In the genomic region with DNA sequence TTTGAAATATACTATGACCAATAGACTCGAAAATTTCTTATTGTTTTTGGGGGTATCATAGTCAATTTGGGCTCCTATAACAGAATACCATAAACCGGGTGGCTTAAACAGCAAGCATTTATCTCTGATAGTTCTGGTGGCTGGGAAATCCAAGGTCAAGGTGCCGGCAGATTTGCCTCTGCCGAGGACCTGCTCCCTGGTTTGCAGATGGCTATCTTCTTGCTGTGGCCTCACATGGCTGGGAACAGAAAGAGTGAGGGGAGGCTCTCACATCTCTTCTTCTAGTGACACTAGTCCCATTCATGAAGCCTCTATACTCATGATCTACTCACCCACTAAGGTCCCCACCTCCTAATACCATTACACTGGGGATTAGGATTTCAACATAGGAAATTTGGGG, we compare ENCODE assay signal across 21 cellular contexts.
DNase-seq lines count a peak whose midpoint lies in the region; ATAC-seq lines count a peak whose summit lies in the region.
"Had no signal": no experiment of that assay in that cellular context is flagged by ENCODE, and none has a peak within 500 bp of the region (broad histone marks: within the 10 kb centered on the region; RNA-seq: fewer than 3 reads in every experiment).

No MANE protein-coding gene starts in this region.

- H3K9me3 Mint-ChIP-seq in activated T-cell treated with anti-CD3 and anti-CD28 coated beads, Interleukin-2, amount 50 U/mL, for 24 hours: peaks cover 13% of the 10 kb centered on the region
- peaks cover 6% of the 10 kb centered on the region for H3K9me3 Mint-ChIP-seq in activated T-cell treated with anti-CD3 and anti-CD28 coated beads, Interleukin-2, amount 50 U/mL, for 4 hours
- H3K9me3 Mint-ChIP-seq in CD4-positive, alpha-beta memory T cell: peaks cover 5 to 28% (median 24%) of the 10 kb centered on the region in 8 donors

- peaks cover 69% of the 10 kb centered on the region for H3K4me1 Mint-ChIP-seq in activated T-cell treated with anti-CD3 and anti-CD28 coated beads, Interleukin-2, amount 50 U/mL, for 24 hours (ENCODE audit: low read depth)
- H3K4me1 Mint-ChIP-seq in activated T-cell treated with anti-CD3 and anti-CD28 coated beads, Interleukin-2, amount 50 U/mL, for 4 hours (ENCODE audit: low read depth): peaks cover 44% of the 10 kb centered on the region
- H3K4me1 Mint-ChIP-seq in CD4-positive, alpha-beta memory T cell: peaks cover 34 to 52% (median 46%) of the 10 kb centered on the region in 4 donors
- H3K4me1 Mint-ChIP-seq in T-helper 17 cell: peaks cover 21% of the 10 kb centered on the region

- no peak overlapping the region for H3K4me2 ChIP-seq in trophoblast cell (ENCODE audit: low read length)
- H3K4me2 ChIP-seq: KMS-11, PC-9 had no signal

- H3K18ac ChIP-seq in trophoblast cell (ENCODE audit: low read length): no peak overlapping the region

- H3K4me3 ChIP-seq in CD4-positive, alpha-beta memory T cell (ENCODE audit: low read length in 2 of 2): no peak overlapping the region
- H3K4me3 ChIP-seq in trophoblast cell (ENCODE audit: low read depth, low read length): no peak overlapping the region
- H3K4me3 ChIP-seq: PC-9 had no signal

- no peak overlapping the region for H2BK12ac ChIP-seq in trophoblast cell (ENCODE audit: low read length)

- H3K36me3 ChIP-seq in CD4-positive, alpha-beta memory T cell (ENCODE audit: insufficient read depth, low read length): no peaks in the 10 kb centered on the region
- no peaks in the 10 kb centered on the region for H3K36me3 ChIP-seq in trophoblast cell (ENCODE audit: control insufficient read depth in 1 of 2, insufficient read depth in 2 of 2, low read length in 2 of 2)

- DNase-seq in activated T-cell treated with anti-CD3 and anti-CD28 coated beads, Interleukin-2, amount 50 U/mL, for 24 hours: no peak
- DNase-seq in activated T-cell treated with anti-CD3 and anti-CD28 coated beads, Interleukin-2, amount 50 U/mL, for 4 hours: no peak
- no peak for DNase-seq in CD4-positive, alpha-beta memory T cell
- DNase-seq in T-helper 17 cell (no peak), trophoblast cell (no peak), cortex of kidney (lab: John Stamatoyannopoulos, UW) (no peak)
- DNase-seq: COR-L47, DMS79, H9, HFFc6, IMR-90, NCI-H1092 treated with DMSO at 0.1 percent for 48 hours, NCI-H1436 treated with DMSO at 0.1 percent for 48 hours, NCI-H1930, NCI-H69, PC-9, SHP77 treated with DMSO at 0.1 percent for 48 hours had no signal

- H3K14ac ChIP-seq in trophoblast cell (ENCODE audit: low read length): no peak overlapping the region

- H3K4me3 Mint-ChIP-seq in activated T-cell treated with anti-CD3 and anti-CD28 coated beads, Interleukin-2, amount 50 U/mL, for 24 hours: no peak overlapping the region
- H3K4me3 Mint-ChIP-seq in activated T-cell treated with anti-CD3 and anti-CD28 coated beads, Interleukin-2, amount 50 U/mL, for 4 hours: no peak overlapping the region
- peak overlapping the region in 2 of 8 donors; percentile 12 to 57 for H3K4me3 Mint-ChIP-seq in CD4-positive, alpha-beta memory T cell
- H3K4me3 Mint-ChIP-seq in T-helper 17 cell: no peak overlapping the region
- H3K4me3 Mint-ChIP-seq: H9, HFFc6 had no signal

- peaks cover 1% of the 10 kb centered on the region for H3K79me2 ChIP-seq in trophoblast cell (ENCODE audit: control insufficient read depth, insufficient read depth, low read length, poor library complexity)

- no CpG with 5 or more reads among the region's 4 CpGs for WGBS in trophoblast cell (ENCODE audit: extremely low coverage, insufficient coverage, insufficient read length)

- no peaks in the 10 kb centered on the region for H3K27me3 ChIP-seq in CD4-positive, alpha-beta memory T cell (ENCODE audit: insufficient read depth, low read length)
- H3K27me3 ChIP-seq in trophoblast cell (ENCODE audit: insufficient read depth, low read length): no peaks in the 10 kb centered on the region

- H3K4me1 ChIP-seq in CD4-positive, alpha-beta memory T cell (ENCODE audit: insufficient read depth, low read length): peaks cover 43% of the 10 kb centered on the region
- peaks cover 6% of the 10 kb centered on the region in 2 experiments for H3K4me1 ChIP-seq in trophoblast cell (ENCODE audit: control insufficient read depth in 1 of 2, insufficient read depth in 2 of 2, low read length in 2 of 2)

- POLR2A ChIA-PET in CD4-positive, alpha-beta memory T cell (lab: Charles Lee; ENCODE audit: partially characterized antibody): interaction anchor here (0.7 to 1.0 kb wide), 2 partner anchors 14 kb away, joined by 3 to 5 read pairs; no protein-coding TSS in a partner anchor

- H3K9me3 ChIP-seq in CD4-positive, alpha-beta memory T cell (ENCODE audit: control insufficient read depth in 1 of 2, low read length in 2 of 2): peaks cover 0 to 10% of the 10 kb centered on the region in 2 donors
- H3K9me3 ChIP-seq in T-helper 17 cell (ENCODE audit: control insufficient read depth, low read length, poor library complexity, severe bottlenecking): no peaks in the 10 kb centered on the region
- H3K9me3 ChIP-seq in trophoblast cell (ENCODE audit: insufficient read depth, low read depth, low read length): peaks cover 1% of the 10 kb centered on the region

- no peak overlapping the region for H2BK120ac ChIP-seq in trophoblast cell (ENCODE audit: insufficient read depth, low read length, poor library complexity)

- H3K9ac ChIP-seq in trophoblast cell (ENCODE audit: low read length): no peak overlapping the region
- H3K9ac ChIP-seq: KMS-11 had no signal

- no peak overlapping the region for H2BK5ac ChIP-seq in trophoblast cell (ENCODE audit: low read depth, low read length, poor library complexity)

- no peaks in the 10 kb centered on the region for H3K27me3 Mint-ChIP-seq in activated T-cell treated with anti-CD3 and anti-CD28 coated beads, Interleukin-2, amount 50 U/mL, for 24 hours
- H3K27me3 Mint-ChIP-seq in activated T-cell treated with anti-CD3 and anti-CD28 coated beads, Interleukin-2, amount 50 U/mL, for 4 hours (ENCODE audit: low read depth): no peaks in the 10 kb centered on the region
- H3K27me3 Mint-ChIP-seq in CD4-positive, alpha-beta memory T cell: no peaks in the 10 kb centered on the region
- no peaks in the 10 kb centered on the region for H3K27me3 Mint-ChIP-seq in T-helper 17 cell

- no peak overlapping the region for H4K8ac ChIP-seq in trophoblast cell (ENCODE audit: low read depth, low read length)

- peak overlapping the region; percentile 42 for H3K27ac Mint-ChIP-seq in activated T-cell treated with anti-CD3 and anti-CD28 coated beads, Interleukin-2, amount 50 U/mL, for 24 hours
- peak overlapping the region in 5 of 7 donors; percentile 7 to 77 (median 73) for H3K27ac Mint-ChIP-seq in CD4-positive, alpha-beta memory T cell
- H3K27ac Mint-ChIP-seq in T-helper 17 cell: peak overlapping the region; percentile 91
- H3K27ac Mint-ChIP-seq: H9, HFFc6 had no signal

- no peak overlapping the region for H3K23ac ChIP-seq in trophoblast cell (ENCODE audit: low read length)

- H3K27ac ChIP-seq in CD4-positive, alpha-beta memory T cell (ENCODE audit: low read depth, low read length): no peak overlapping the region
- no peak overlapping the region for H3K27ac ChIP-seq in trophoblast cell (ENCODE audit: low read depth, low read length)
- H3K27ac ChIP-seq: KMS-11, PC-9, RWPE1 had no signal

- no peak overlapping the region for H4K12ac ChIP-seq in trophoblast cell (ENCODE audit: low read depth, low read length)

- CTCF ChIA-PET in CD4-positive, alpha-beta memory T cell (lab: Charles Lee; ENCODE audit: partially characterized antibody): interaction anchor here (1.1 kb wide), 1 partner anchor 39 kb away, joined by 4 read pairs; no protein-coding TSS in a partner anchor

- intact Hi-C loops in CD4-positive, alpha-beta memory T cell (cut with micrococcal nuclease): no loop called here

- no peak overlapping the region for H3K4ac ChIP-seq in trophoblast cell (ENCODE audit: low read depth, low read length)

- no peak overlapping the region for H4K91ac ChIP-seq in trophoblast cell (ENCODE audit: low read depth, low read length)

- H3K36me3 Mint-ChIP-seq in activated T-cell treated with anti-CD3 and anti-CD28 coated beads, Interleukin-2, amount 50 U/mL, for 24 hours (ENCODE audit: low read depth): peaks cover 49% of the 10 kb centered on the region
- H3K36me3 Mint-ChIP-seq in activated T-cell treated with anti-CD3 and anti-CD28 coated beads, Interleukin-2, amount 50 U/mL, for 4 hours (ENCODE audit: insufficient read depth): peaks cover 19% of the 10 kb centered on the region
- H3K36me3 Mint-ChIP-seq in CD4-positive, alpha-beta memory T cell: peaks cover 28% of the 10 kb centered on the region in 2 donors
- peaks cover 5% of the 10 kb centered on the region for H3K36me3 Mint-ChIP-seq in T-helper 17 cell (ENCODE audit: low read depth)

- no peak for ATAC-seq in activated T-cell treated with anti-CD3 and anti-CD28 coated beads, Interleukin-2, amount 50 U/mL, for 4 hours
- ATAC-seq in T-helper 17 cell (no peak), GM19035 (IDR thresholded peaks at IDR 0.05; ENCODE audit: unreplicated experiment) (no peak)
- ATAC-seq: SK-N-SH treated with all-trans-retinoic acid at 6 μM for 48 hours had no signal

- H2AFZ ChIP-seq in trophoblast cell (ENCODE audit: insufficient read depth, low read length, poor library complexity): no peak overlapping the region
- H2AFZ ChIP-seq: PC-9 had no signal

- H3K79me1 ChIP-seq in trophoblast cell (ENCODE audit: low read length): peaks cover 4% of the 10 kb centered on the region

- peak overlapping the region; percentile 74 for H2AK5ac ChIP-seq in trophoblast cell (ENCODE audit: low read length)
